2 cellular contexts compared by ENCODE assay signal in the genomic region with DNA sequence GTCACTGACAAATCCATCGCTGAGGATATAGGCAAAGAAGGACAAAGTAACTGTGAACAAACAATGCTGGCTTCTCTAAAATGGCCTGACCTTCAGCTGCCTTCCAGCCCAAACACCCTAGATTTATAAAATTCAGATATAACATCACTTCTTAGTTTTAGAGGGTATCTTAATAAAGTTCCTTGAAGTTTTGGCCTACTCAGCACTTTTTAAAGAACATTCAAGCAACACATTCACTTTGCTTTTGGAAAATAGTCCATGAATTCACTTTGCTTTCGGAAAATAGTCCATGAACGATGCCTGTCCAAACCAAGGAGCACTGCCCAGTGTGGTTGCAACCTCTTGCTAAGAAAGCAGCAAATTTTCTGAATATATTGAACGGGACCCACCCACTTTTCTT.
A peak's percentile ranks its signal among the peaks of the same experiment; 100 is the strongest.
TF ChIP-seq lines count a peak whose summit lies in the region.

No MANE protein-coding gene starts in this region.

TF ChIP-seq in HepG2, 621 proteins besides CTCF, POLR2A, EP300 and RAD21:
- TF ChIP-seq MAFF (IDR thresholded peaks at IDR 0.05; ENCODE audit: low read depth, low read length): peak; percentile 83
- TF ChIP-seq MAFK (conservative IDR thresholded peaks at IDR 0.05 in 1 of 2, IDR thresholded peaks at IDR 0.05 in 1 of 2; ENCODE audit: low read length in 2 of 2): peak; percentile 74 to 87
- TF ChIP-seq ZNF567 (CRISPR knock-in tag; IDR thresholded peaks at IDR 0.05; ENCODE audit: borderline replicate concordance): no peak

TF ChIP-seq in H1, 55 proteins besides CTCF, POLR2A, EP300 and RAD21:
- TF ChIP-seq TBP (IDR thresholded peaks at IDR 0.05; ENCODE audit: low read depth, low read length): no peak
- peak; percentile 48; the same call in 1 of the 2 replicates for TF ChIP-seq MAFK (IDR thresholded peaks at IDR 0.05; ENCODE audit: low read depth, low read length)
